Comparison of ENCODE assay signal across 9 cellular contexts in the genomic region with DNA sequence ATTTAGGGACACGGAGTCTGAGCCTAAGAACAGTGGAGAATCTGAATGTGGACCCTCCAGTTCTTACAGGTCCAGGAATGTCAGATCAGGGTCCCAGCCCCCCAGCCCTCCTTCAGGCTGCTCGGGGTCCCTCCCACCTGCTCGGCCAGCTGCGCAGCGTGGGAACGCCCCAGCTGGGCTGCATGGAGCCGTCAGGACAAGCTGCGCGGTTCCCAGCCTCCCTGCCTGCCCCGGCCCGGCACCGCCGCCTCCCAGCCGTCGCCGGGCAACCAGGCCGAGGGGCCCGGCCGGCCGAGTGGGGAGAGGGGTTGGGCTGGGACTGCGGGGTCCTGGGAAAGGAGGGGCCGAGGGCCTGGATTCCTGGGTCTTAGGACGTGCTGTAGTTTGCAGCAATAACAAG. TPM values are rescaled to one million over a fixed set of nuclear protein-coding genes. Genes with fewer than 3 reads are reported as not detected.
DNase-seq lines count a peak whose midpoint lies in the region; ATAC-seq and TF ChIP-seq lines count a peak whose summit lies in the region.
"Had no signal": no experiment of that assay in that cellular context is flagged by ENCODE, and none has a peak within 500 bp of the region (broad histone marks: within the 10 kb centered on the region; RNA-seq: fewer than 3 reads in every experiment).

No MANE protein-coding gene starts in this region.

- no peak for DNase-seq in activated CD4-positive, alpha-beta T cell treated with anti-CD3 and anti-CD28 coated beads, Interleukin-2, amount 10 ng/mL, durations not matched to agents 24 days and 14 days
- DNase-seq in activated CD4-positive, alpha-beta T cell treated with anti-CD3 and anti-CD28 coated beads for 1 hour, result no peak
- peak; percentile 53 for DNase-seq in NCI-H2227 treated with DMSO at 0.1 percent for 48 hours (lab: John Stamatoyannopoulos, UW)
- DNase-seq in progenitor cell of endocrine pancreas (ENCODE audit: low spot score, unreplicated experiment), result peak; percentile 84
- no peak for DNase-seq in HCEC 1CT

- TF ChIP-seq CTCF in progenitor cell of endocrine pancreas (IDR thresholded peaks at IDR 0.05; ENCODE audit: unreplicated experiment), result no peak

- ATAC-seq in esophagus mucosa, result peak; percentile 16
- ATAC-seq in HG02885 (IDR thresholded peaks at IDR 0.05; ENCODE audit: poor library complexity, unreplicated experiment), result no peak
- no peak for ATAC-seq in HG03460 (IDR thresholded peaks at IDR 0.05; ENCODE audit: unreplicated experiment)

- H3K27me3 Mint-ChIP-seq in activated CD4-positive, alpha-beta T cell treated with anti-CD3 and anti-CD28 coated beads, Interleukin-2, amount 10 ng/mL, durations not matched to agents 24 days and 14 days, result peaks cover 59% of the 10 kb centered on the region
- H3K27me3 Mint-ChIP-seq in progenitor cell of endocrine pancreas, result peaks cover 23% of the 10 kb centered on the region

- H3K36me3 Mint-ChIP-seq in activated CD4-positive, alpha-beta T cell treated with anti-CD3 and anti-CD28 coated beads, Interleukin-2, amount 10 ng/mL, durations not matched to agents 24 days and 14 days (ENCODE audit: low read depth), result no peaks in the 10 kb centered on the region
- H3K36me3 Mint-ChIP-seq in progenitor cell of endocrine pancreas (ENCODE audit: insufficient read depth), result peaks cover 7% of the 10 kb centered on the region

- H3K9me3 Mint-ChIP-seq in activated CD4-positive, alpha-beta T cell treated with anti-CD3 and anti-CD28 coated beads, Interleukin-2, amount 10 ng/mL, durations not matched to agents 24 days and 14 days, result no peaks in the 10 kb centered on the region
- H3K9me3 Mint-ChIP-seq in progenitor cell of endocrine pancreas (ENCODE audit: low read depth), result no peaks in the 10 kb centered on the region

- no peak overlapping the region for H3K27ac Mint-ChIP-seq in activated CD4-positive, alpha-beta T cell treated with anti-CD3 and anti-CD28 coated beads, Interleukin-2, amount 10 ng/mL, durations not matched to agents 24 days and 14 days
- H3K27ac Mint-ChIP-seq in progenitor cell of endocrine pancreas, result peak overlapping the region; percentile 88

- H3K4me1 Mint-ChIP-seq in activated CD4-positive, alpha-beta T cell treated with anti-CD3 and anti-CD28 coated beads, Interleukin-2, amount 10 ng/mL, durations not matched to agents 24 days and 14 days, result peaks cover 7% of the 10 kb centered on the region
- peaks cover 51% of the 10 kb centered on the region for H3K4me1 Mint-ChIP-seq in progenitor cell of endocrine pancreas (ENCODE audit: low read depth)

- peak overlapping the region; percentile 87 for H3K4me3 Mint-ChIP-seq in activated CD4-positive, alpha-beta T cell treated with anti-CD3 and anti-CD28 coated beads, Interleukin-2, amount 10 ng/mL, durations not matched to agents 24 days and 14 days
- H3K4me3 Mint-ChIP-seq in progenitor cell of endocrine pancreas (ENCODE audit: low read depth), result peak overlapping the region; percentile 95

- intact Hi-C loops in activated CD4-positive, alpha-beta T cell treated with anti-CD3 and anti-CD28 coated beads, Interleukin-2, amount 10 ng/mL, durations not matched to agents 24 days and 14 days (cut with micrococcal nuclease), result no loop called here

RNA-seq across cellular contexts. Expression of a gene that starts 0.7 kb away (rescaled TPM):
- 1.8 and 2.1 TPM in 2 replicates for total RNA-seq in activated CD4-positive, alpha-beta T cell treated with anti-CD3 and anti-CD28 coated beads, Interleukin-2, amount 10 ng/mL, durations not matched to agents 24 days and 14 days
- total RNA-seq in esophagus mucosa, result 0.24 TPM
- total RNA-seq in progenitor cell of endocrine pancreas, result 97.5 and 100.0 TPM in 2 replicates

RNA-seq across cellular contexts. Expression of a gene that starts 3.7 kb away (rescaled TPM):
- total RNA-seq in activated CD4-positive, alpha-beta T cell treated with anti-CD3 and anti-CD28 coated beads, Interleukin-2, amount 10 ng/mL, durations not matched to agents 24 days and 14 days, result 0.28 TPM in 1 of 2 replicates, not detected in the other
- total RNA-seq in esophagus mucosa (not detected), progenitor cell of endocrine pancreas (15.7 and 17.5 TPM in 2 replicates)
- total RNA-seq: left lobe of liver had no signal

RNA-seq across cellular contexts. Expression of a gene that starts 12.4 kb away (rescaled TPM):
- 2.0 and 2.4 TPM in 2 replicates for total RNA-seq in activated CD4-positive, alpha-beta T cell treated with anti-CD3 and anti-CD28 coated beads, Interleukin-2, amount 10 ng/mL, durations not matched to agents 24 days and 14 days
- total RNA-seq in esophagus mucosa, result 0.84 TPM
- 134 and 135 TPM in 2 replicates for total RNA-seq in progenitor cell of endocrine pancreas

RNA-seq across cellular contexts. Expression of a gene that starts 43.4 kb away (rescaled TPM):
- total RNA-seq in activated CD4-positive, alpha-beta T cell treated with anti-CD3 and anti-CD28 coated beads, Interleukin-2, amount 10 ng/mL, durations not matched to agents 24 days and 14 days, result not detected in 2 replicates
- total RNA-seq in esophagus mucosa, result not detected
- 5.3 TPM in 2 replicates for total RNA-seq in progenitor cell of endocrine pancreas

RNA-seq across cellular contexts. Expression of a gene that starts 44.3 kb away (rescaled TPM):
- total RNA-seq in activated CD4-positive, alpha-beta T cell treated with anti-CD3 and anti-CD28 coated beads, Interleukin-2, amount 10 ng/mL, durations not matched to agents 24 days and 14 days, result 146 and 150 TPM in 2 replicates
- total RNA-seq in esophagus mucosa (4.2 TPM), progenitor cell of endocrine pancreas (11.4 and 13.9 TPM in 2 replicates)

Comparison
In these comparisons a context has a peak if more than half of its experiments do, and no peak if none do; other contexts are left out.
1. DNase-seq: peak in NCI-H2227 treated with DMSO at 0.1 percent for 48 hours (single experiment) and progenitor cell of endocrine pancreas (single experiment); none in activated CD4-positive, alpha-beta T cell treated with anti-CD3 and anti-CD28 coated beads, Interleukin-2, amount 10 ng/mL, durations not matched to agents 24 days and 14 days (single experiment), activated CD4-positive, alpha-beta T cell treated with anti-CD3 and anti-CD28 coated beads for 1 hour (single experiment) and HCEC 1CT (single experiment).
2. RNA of a gene that starts 0.7 kb away (total RNA-seq): 97.5 to 100.0 TPM in progenitor cell of endocrine pancreas; 1.8 to 2.1 TPM in activated CD4-positive, alpha-beta T cell treated with anti-CD3 and anti-CD28 coated beads, Interleukin-2, amount 10 ng/mL, durations not matched to agents 24 days and 14 days and 0.24 TPM in esophagus mucosa (single experiment); every median in the first group is over 10 times any median in the second.
3. RNA of a gene that starts 3.7 kb away (total RNA-seq): 15.7 to 17.5 TPM in progenitor cell of endocrine pancreas; 0.28 TPM in activated CD4-positive, alpha-beta T cell treated with anti-CD3 and anti-CD28 coated beads, Interleukin-2, amount 10 ng/mL, durations not matched to agents 24 days and 14 days and not detected in esophagus mucosa (single experiment); every median in the first group is over 10 times any median in the second.
4. RNA of a gene that starts 12.4 kb away (total RNA-seq): 134 to 135 TPM in progenitor cell of endocrine pancreas; 2.0 to 2.4 TPM in activated CD4-positive, alpha-beta T cell treated with anti-CD3 and anti-CD28 coated beads, Interleukin-2, amount 10 ng/mL, durations not matched to agents 24 days and 14 days and 0.84 TPM in esophagus mucosa (single experiment); every median in the first group is over 10 times any median in the second.